Comparison of ENCODE assay signal across 12 cellular contexts in the genomic region with DNA sequence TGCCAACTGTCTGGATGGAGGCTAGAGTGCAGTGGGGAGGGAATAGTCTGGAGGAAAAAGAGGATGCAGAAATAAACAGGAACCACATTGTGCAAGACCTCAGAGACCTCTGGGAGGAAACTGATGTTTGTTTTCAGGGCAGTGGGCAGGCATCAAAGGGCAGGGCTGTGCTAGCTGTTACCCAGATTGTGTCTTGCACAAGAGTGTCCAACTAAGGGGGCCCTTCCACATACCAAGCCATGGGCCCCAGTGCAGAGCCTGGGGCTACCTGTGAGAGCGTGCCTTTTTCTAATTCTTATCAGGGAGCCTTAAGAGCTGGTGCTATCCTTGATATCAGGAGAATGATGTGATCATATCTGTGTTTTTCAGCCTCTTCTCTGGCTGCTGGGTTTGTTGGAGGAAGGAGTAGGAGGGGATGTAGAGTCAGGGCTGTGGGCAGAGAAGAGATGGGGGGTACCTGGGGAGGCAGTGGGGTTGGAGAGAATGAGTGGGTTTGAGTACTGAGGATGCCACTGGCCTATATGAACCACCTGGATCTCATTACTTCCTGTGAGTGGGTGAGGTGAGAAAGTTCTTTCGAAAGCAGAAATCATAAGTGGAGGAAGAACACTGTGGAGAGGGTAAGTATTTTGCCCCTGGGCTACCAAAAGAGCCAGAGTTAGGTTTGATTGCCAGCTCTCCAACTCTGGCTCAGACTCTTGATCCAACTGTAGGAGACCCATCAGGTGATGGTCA.
DNase-seq lines count a peak whose midpoint lies in the region; ATAC-seq and TF ChIP-seq lines count a peak whose summit lies in the region.
"Had no signal": no experiment of that assay in that cellular context is flagged by ENCODE, and none has a peak within 500 bp of the region (broad histone marks: within the 10 kb centered on the region; RNA-seq: fewer than 3 reads in every experiment).

No MANE protein-coding gene starts in this region.

- ATAC-seq in left ventricle myocardium superior, result peak; percentile 54
- peak; percentile 69 for ATAC-seq in upper lobe of right lung
- ATAC-seq in GM18498 (IDR thresholded peaks at IDR 0.05; ENCODE audit: unreplicated experiment), result no peak
- ATAC-seq: mucosa of descending colon had no signal

- H3K27ac Mint-ChIP-seq in activated CD4-positive, alpha-beta memory T cell treated with anti-CD3 and anti-CD28 coated beads for 36 hours, result peak overlapping the region; percentile 35

- peak in 2 of 3 experiments; percentile 13 to 23 for DNase-seq in stimulated activated CD4-positive, alpha-beta T cell treated with anti-CD3 and anti-CD28 coated beads, TNF-alpha, amount 100 ng/mL, for 4 hours (ENCODE audit: low read depth in 3 of 3)
- DNase-seq in stimulated activated CD4-positive, alpha-beta T cell treated with anti-CD3 and anti-CD28 coated beads, Interleukin-12 subunit alpha, Interleukin-12 subunit beta, amount 100 ng/mL, for 4 hours, result no peak
- DNase-seq in activated CD4-positive, alpha-beta memory T cell treated with anti-CD3 and anti-CD28 coated beads for 36 hours, result peak; percentile 62
- DNase-seq in left ventricle myocardium superior, result no peak
- DNase-seq in upper lobe of right lung, result no peak
- DNase-seq in NCI-H446 (lab: John Stamatoyannopoulos, UW), result no peak
- no peak for DNase-seq in NCI-H510A treated with DMSO at 0.1 percent for 48 hours (lab: John Stamatoyannopoulos, UW)
- DNase-seq: mucosa of descending colon, retina, T1000, tibial artery had no signal

- POLR2A ChIA-PET in activated CD4-positive, alpha-beta memory T cell treated with anti-CD3 and anti-CD28 coated beads for 36 hours (lab: Charles Lee), result interaction anchor here (1.3 kb wide), 1 partner anchor 31 kb away, joined by 3 read pairs; no protein-coding TSS in a partner anchor

- peaks cover 11% of the 10 kb centered on the region for H3K27me3 ChIP-seq in upper lobe of right lung

- intact Hi-C loops in activated CD4-positive, alpha-beta memory T cell treated with anti-CD3 and anti-CD28 coated beads for 36 hours (cut with micrococcal nuclease), result loop anchor here (1.0 to 2.0 kb wide), 3 partner anchors 16 to 31 kb away; no protein-coding TSS in a partner anchor
- intact Hi-C loops in left ventricle myocardium superior (cut with micrococcal nuclease) (no loop called here), upper lobe of right lung (cut with DNase I) (no loop called here)

- no peak overlapping the region for H3K4me3 Mint-ChIP-seq in activated CD4-positive, alpha-beta memory T cell treated with anti-CD3 and anti-CD28 coated beads for 36 hours

- peaks cover 37% of the 10 kb centered on the region for H3K4me1 Mint-ChIP-seq in activated CD4-positive, alpha-beta memory T cell treated with anti-CD3 and anti-CD28 coated beads for 36 hours (ENCODE audit: low read depth)

- no peaks in the 10 kb centered on the region for H3K9me3 ChIP-seq in upper lobe of right lung
- H3K9me3 ChIP-seq: mucosa of descending colon, tibial artery had no signal

- H3K9me3 Mint-ChIP-seq in activated CD4-positive, alpha-beta memory T cell treated with anti-CD3 and anti-CD28 coated beads for 36 hours, result peaks cover 3% of the 10 kb centered on the region

- CTCF ChIA-PET in activated CD4-positive, alpha-beta memory T cell treated with anti-CD3 and anti-CD28 coated beads for 36 hours (lab: Charles Lee), result interaction anchor here (0.8 to 1.1 kb wide), 2 partner anchors 49 to 221 kb away, joined by 3 read pairs; no protein-coding TSS in a partner anchor

- H3K36me3 Mint-ChIP-seq in activated CD4-positive, alpha-beta memory T cell treated with anti-CD3 and anti-CD28 coated beads for 36 hours, result peaks cover 3% of the 10 kb centered on the region

- no peaks in the 10 kb centered on the region for H3K36me3 ChIP-seq in upper lobe of right lung
- H3K36me3 ChIP-seq: tibial artery had no signal

- no peak overlapping the region for H3K27ac ChIP-seq in upper lobe of right lung
- H3K27ac ChIP-seq: tibial artery had no signal

- no peaks in the 10 kb centered on the region for H3K27me3 Mint-ChIP-seq in activated CD4-positive, alpha-beta memory T cell treated with anti-CD3 and anti-CD28 coated beads for 36 hours

- H3K4me3 ChIP-seq in upper lobe of right lung, result no peak overlapping the region
- H3K4me3 ChIP-seq: mucosa of descending colon, tibial artery had no signal

- H3K4me1 ChIP-seq in upper lobe of right lung, result no peaks in the 10 kb centered on the region
- H3K4me1 ChIP-seq: tibial artery had no signal

- TF ChIP-seq CTCF in upper lobe of right lung (IDR thresholded peaks at IDR 0.05), result no peak

Comparison
In these comparisons a context has a peak if more than half of its experiments do, and no peak if none do; other contexts are left out.
1. DNase-seq: peak in stimulated activated CD4-positive, alpha-beta T cell treated with anti-CD3 and anti-CD28 coated beads, TNF-alpha, amount 100 ng/mL, for 4 hours (2 of 3) and activated CD4-positive, alpha-beta memory T cell treated with anti-CD3 and anti-CD28 coated beads for 36 hours (single experiment); none in stimulated activated CD4-positive, alpha-beta T cell treated with anti-CD3 and anti-CD28 coated beads, Interleukin-12 subunit alpha, Interleukin-12 subunit beta, amount 100 ng/mL, for 4 hours (single experiment), left ventricle myocardium superior (single experiment), upper lobe of right lung (single experiment), NCI-H446 (0 of 2) and NCI-H510A treated with DMSO at 0.1 percent for 48 hours (single experiment).